ENCODE assay signal across 18 cellular contexts in the genomic region with DNA sequence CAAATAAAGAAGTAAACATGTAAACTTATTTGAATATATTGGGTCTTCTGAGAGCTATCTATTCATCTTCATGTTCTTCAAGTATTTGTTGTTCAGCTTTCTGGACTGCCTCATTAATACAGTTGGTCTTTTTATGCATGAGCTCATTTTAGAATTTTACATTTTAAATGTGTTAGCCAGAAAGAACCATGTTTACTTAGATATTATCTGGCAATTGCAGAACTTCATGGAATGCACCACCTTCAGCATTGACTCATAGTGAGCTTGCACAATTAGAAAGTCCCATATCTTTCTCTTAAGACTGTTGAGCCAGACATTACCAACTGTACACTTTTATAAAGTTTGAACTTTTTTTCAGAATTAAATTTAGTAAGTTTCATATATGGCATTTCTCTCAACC.
A peak's percentile ranks its signal among the peaks of the same experiment; 100 is the strongest.
DNase-seq lines count a peak whose midpoint lies in the region; ATAC-seq and TF ChIP-seq lines count a peak whose summit lies in the region.
"Had no signal": no experiment of that assay in that cellular context is flagged by ENCODE, and none has a peak within 500 bp of the region (broad histone marks: within the 10 kb centered on the region; RNA-seq: fewer than 3 reads in every experiment).

No MANE protein-coding gene starts in this region.

- no peak for TF ChIP-seq CTCF in epithelial cell of esophagus (IDR thresholded peaks at IDR 0.05; ENCODE audit: insufficient read depth, low read depth, low read length, missing control alignments)

- no peak for ATAC-seq in HG02970 (IDR thresholded peaks at IDR 0.05; ENCODE audit: low FRiP score, unreplicated experiment)
- ATAC-seq: Right ventricle myocardium inferior had no signal

- DNase-seq in AG20443 (ENCODE audit: low spot score) (peak; percentile 14), NCI-H446 treated with DMSO at 0.1 percent for 48 hours (lab: John Stamatoyannopoulos, UW) (peak; percentile 78), epithelial cell of esophagus (ENCODE audit: low read depth) (peak; percentile 30), non-pigmented ciliary epithelial cell (ENCODE audit: low read depth) (peak; percentile 13), HK-2 (ENCODE audit: unreplicated experiment) (no peak), NCI-H1436 treated with DMSO at 0.1 percent for 48 hours (lab: John Stamatoyannopoulos, UW) (no peak), RKO (ENCODE audit: low spot score) (no peak)
- DNase-seq: activated CD4-positive, alpha-beta T cell treated with anti-CD3 and anti-CD28 coated beads, Interleukin-2, amount 50 U/mL, for 48 hours; activated CD4-positive, CD25-positive, alpha-beta regulatory T cell; activated effector memory CD4-positive, alpha-beta T cell treated with anti-CD3 and anti-CD28 coated beads, Interleukin-2, amount 50 U/mL, for 16 hours; central memory CD4-positive, alpha-beta T cell; dorsolateral prefrontal cortex; naive B cell; NCI-H1436; T1000 had no signal

- H3K4me3 ChIP-seq in epithelial cell of esophagus (ENCODE audit: low read length), result no peak overlapping the region
- H3K4me3 ChIP-seq: dorsolateral prefrontal cortex, right atrium auricular region had no signal

Comparison
In these comparisons a context has a peak if more than half of its experiments do, and no peak if none do; other contexts are left out.
1. DNase-seq: peak in AG20443 (single experiment), NCI-H446 treated with DMSO at 0.1 percent for 48 hours (single experiment), epithelial cell of esophagus (single experiment) and non-pigmented ciliary epithelial cell (single experiment); none in HK-2 (single experiment), NCI-H1436 treated with DMSO at 0.1 percent for 48 hours (single experiment) and RKO (single experiment).